ENCODE assay signal across 10 cellular contexts in the genomic region with DNA sequence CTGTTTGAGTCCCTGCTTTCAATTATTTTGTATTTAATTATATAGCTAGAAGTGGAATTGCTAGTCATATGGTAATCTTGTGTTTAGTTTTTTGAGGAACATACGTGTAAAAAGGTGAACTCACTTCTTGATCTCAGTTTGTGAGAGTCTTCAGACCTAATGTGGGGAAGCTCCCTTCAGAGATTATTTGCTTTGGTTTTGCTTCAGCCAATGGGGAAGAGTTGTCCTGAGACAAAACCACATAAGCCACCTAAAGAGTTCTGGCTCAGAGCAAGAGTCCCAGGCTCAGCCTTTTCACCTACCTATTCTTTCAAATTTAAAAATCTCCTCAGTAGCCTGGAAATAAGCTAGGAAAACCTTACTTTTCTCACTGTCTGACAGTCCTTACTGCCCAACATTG.
"Had no signal": no experiment of that assay in that cellular context is flagged by ENCODE, and none has a peak within 500 bp of the region (broad histone marks: within the 10 kb centered on the region; RNA-seq: fewer than 3 reads in every experiment).

No MANE protein-coding gene starts in this region.

- H3K4me1 ChIP-seq: HAP-1 had no signal

- H3K27ac ChIP-seq: GM23248, KMS-11 had no signal

- DNase-seq: GM23248, GOT3, H7, HFFc6, Karpas-422, KBM-7 had no signal

- H3K9me3 ChIP-seq: HAP-1 had no signal

- FAIRE-seq: HTR-8/SVneo had no signal

- H2AFZ ChIP-seq: GM23248 had no signal

- H3K4me2 ChIP-seq: KMS-11 had no signal

- H3K36me3 ChIP-seq: HAP-1 had no signal

- ATAC-seq: HCT116 had no signal

- H3K9ac ChIP-seq: GM23248, KMS-11 had no signal

- H3K4me3 ChIP-seq: GM23248, HAP-1 had no signal
